Comparison of ENCODE assay signal across 8 cellular contexts in genomic region chr7:32670626-32671025, GRCh38.
DNase-seq lines count a peak whose midpoint lies in the region; TF ChIP-seq lines count a peak whose summit lies in the region.
"Not testable (repeated sequence)": the region's sequence is repeated elsewhere in the genome, so short reads cannot be mapped to it uniquely, and the experiment has no call there.

No MANE protein-coding gene starts in this region.

- TF ChIP-seq POLR2A in NB4 (IDR thresholded peaks at IDR 0.05; ENCODE audit: extremely low read depth, insufficient read length); thyroid gland (IDR thresholded peaks at IDR 0.05): not testable (repeated sequence)

- DNase-seq in H4 (ENCODE audit: low spot score) (peak; percentile 74), NB4 (ENCODE audit: low read depth) (peak; percentile 33), RPMI7951 (ENCODE audit: low read depth) (peak; percentile 65), astrocyte of the cerebellum (ENCODE audit: low read depth) (peak; percentile 43), kidney epithelial cell (ENCODE audit: low read depth) (peak; percentile 61), thyroid gland (peak; percentile 18 to 58)
- DNase-seq in neuronal stem cell (ENCODE audit: low spot score) = not testable (repeated sequence)

- in situ Hi-C loops in astrocyte of the cerebellum (cut with HindIII; ENCODE audit: low sequenced_read_pairs) = not testable (repeated sequence)

- not testable (repeated sequence) for H2BK15ac ChIP-seq in neuronal stem cell (ENCODE audit: low read length)

- H3K9me3 ChIP-seq in neuronal stem cell (replicated peaks in 1 of 2; ENCODE audit: control insufficient read depth in 2 of 2, insufficient read depth in 1 of 2, low read depth in 1 of 2, low read length in 2 of 2); thyroid gland: not testable (repeated sequence)

- H2AFZ ChIP-seq in ACC112 (ENCODE audit: low read length, unreplicated experiment) = not testable (repeated sequence)
- peak overlapping the region; percentile 51 for H2AFZ ChIP-seq in neuronal stem cell (ENCODE audit: low read length)

- not testable (repeated sequence) for H2BK12ac ChIP-seq in neuronal stem cell (ENCODE audit: low read length)

- H3K4me2 ChIP-seq in neuronal stem cell (ENCODE audit: insufficient read depth, low read length, poor library complexity, severe bottlenecking) = not testable (repeated sequence)

- H3K4me3 ChIP-seq in ACC112 (ENCODE audit: low read depth, low read length); NB4 (ENCODE audit: low read depth, low read length); kidney epithelial cell (ENCODE audit: low read depth, low read length); neuronal stem cell (ENCODE audit: low read length in 2 of 2); thyroid gland (replicated peaks in 1 of 3): not testable (repeated sequence)
- H3K4me3 ChIP-seq in astrocyte of the cerebellum (ENCODE audit: low read depth, low read length) = peak overlapping the region; percentile 35

- H2BK120ac ChIP-seq in neuronal stem cell (ENCODE audit: low read depth, low read length) = not testable (repeated sequence)

- H3K4me1 ChIP-seq in ACC112 (ENCODE audit: control insufficient read depth, insufficient read depth, low read length, unreplicated experiment) (peaks cover 27% of the 10 kb centered on the region), thyroid gland (peaks cover 9 to 11% of the 10 kb centered on the region in 2 donors)
- not testable (repeated sequence) for H3K4me1 ChIP-seq in neuronal stem cell (ENCODE audit: control insufficient read depth in 2 of 2, insufficient read depth in 1 of 2, low read depth in 1 of 2, low read length in 2 of 2)

- not testable (repeated sequence) for H3K27me3 ChIP-seq in ACC112 (ENCODE audit: insufficient read depth, low read length); kidney epithelial cell (ENCODE audit: control insufficient read depth, insufficient read depth, low read length); neuronal stem cell (ENCODE audit: control insufficient read depth in 3 of 3, insufficient read depth in 3 of 3, low read depth in 1 of 3, low read length in 3 of 3); thyroid gland

- no CpG with 5 or more reads among the region's 7 CpGs for WGBS in neuronal stem cell (ENCODE audit: extremely low coverage in 2 of 2, insufficient read length in 2 of 2, insufficient replicate concordance in 1 of 2), 2 donors
- 80 to 81% methylated on average over 7 of the region's 7 CpGs for WGBS in thyroid gland, 2 donors

- not testable (repeated sequence) for H3K23ac ChIP-seq in neuronal stem cell (ENCODE audit: low read depth, low read length, poor library complexity)

- not testable (repeated sequence) for H4K91ac ChIP-seq in neuronal stem cell (ENCODE audit: low read depth, low read length, poor library complexity)

- not testable (repeated sequence) for H3K9ac ChIP-seq in neuronal stem cell (ENCODE audit: low read depth, low read length, poor library complexity)

- H4K8ac ChIP-seq in neuronal stem cell (ENCODE audit: low read depth, low read length) = not testable (repeated sequence)

- H3K18ac ChIP-seq in neuronal stem cell (ENCODE audit: low read length) = not testable (repeated sequence)

- peak overlapping the region; percentile 95 for H3K27ac ChIP-seq in ACC112 (ENCODE audit: low read depth, low read length)
- not testable (repeated sequence) for H3K27ac ChIP-seq in neuronal stem cell (replicated peaks; ENCODE audit: low read length)
- H3K27ac ChIP-seq in thyroid gland = peak overlapping the region; percentile 30 to 87 (median 65)

- H3K79me1 ChIP-seq in neuronal stem cell (ENCODE audit: low read depth, low read length) = not testable (repeated sequence)

- H3K79me2 ChIP-seq in ACC112 (ENCODE audit: control insufficient read depth, insufficient read depth, low read length, unreplicated experiment) = not testable (repeated sequence)

- intact Hi-C loops in thyroid gland (cut with DNase I) = not testable (repeated sequence)

- not testable (repeated sequence) for TF ChIP-seq CTCF in NB4 (IDR thresholded peaks at IDR 0.05; ENCODE audit: low read depth, low read length); astrocyte of the cerebellum (IDR thresholded peaks at IDR 0.05; ENCODE audit: low read depth, low read length, missing control alignments); kidney epithelial cell (IDR thresholded peaks at IDR 0.05; ENCODE audit: insufficient read depth, low read length, poor library complexity, severe bottlenecking); thyroid gland (IDR thresholded peaks at IDR 0.05)

- not testable (repeated sequence) for H2BK5ac ChIP-seq in neuronal stem cell (ENCODE audit: low read length)

- not testable (repeated sequence) for H3K4ac ChIP-seq in neuronal stem cell (ENCODE audit: low read length)

- not testable (repeated sequence) for H3K14ac ChIP-seq in neuronal stem cell (ENCODE audit: low read length)

- H2AK5ac ChIP-seq in neuronal stem cell (ENCODE audit: low read depth, low read length) = not testable (repeated sequence)

- not testable (repeated sequence) for H3K36me3 ChIP-seq in ACC112 (ENCODE audit: insufficient read depth, low read length); kidney epithelial cell (ENCODE audit: control insufficient read depth, insufficient read depth, low read length); neuronal stem cell (replicated peaks in 1 of 2; ENCODE audit: control insufficient read depth in 2 of 2, insufficient read depth in 2 of 2, low read length in 2 of 2); thyroid gland
